29 cellular contexts compared by ENCODE assay signal in the genomic region with DNA sequence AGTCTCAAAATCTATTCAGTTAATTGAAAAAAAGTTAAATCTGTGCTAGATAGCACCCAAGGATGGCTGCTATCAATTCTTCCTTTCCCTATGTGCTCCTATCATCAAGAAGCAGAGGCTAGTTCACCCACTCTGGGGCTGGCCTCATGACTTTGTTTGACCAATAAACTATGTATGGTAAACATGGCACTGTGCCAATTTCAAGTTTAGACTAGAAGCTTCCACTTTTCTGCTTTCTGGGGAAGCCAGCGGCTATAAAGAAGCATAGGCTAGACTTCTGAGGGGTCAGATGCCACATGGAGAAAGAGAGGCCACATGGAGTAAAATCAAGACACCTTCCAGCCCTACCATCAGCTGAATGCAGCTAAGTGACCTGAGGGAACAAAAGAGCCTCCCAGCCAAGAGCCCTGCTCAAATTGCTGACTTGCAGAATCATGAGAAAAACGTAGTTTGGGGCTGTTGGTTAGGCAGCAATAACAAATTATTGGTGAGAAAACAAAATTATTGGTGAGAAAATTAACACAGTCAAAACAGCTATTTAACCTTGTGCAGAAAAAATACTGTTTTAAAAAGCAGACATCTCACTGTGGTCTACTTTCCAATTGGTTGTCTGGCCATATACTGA.
"Had no signal": no experiment of that assay in that cellular context is flagged by ENCODE, and none has a peak within 500 bp of the region (broad histone marks: within the 10 kb centered on the region; RNA-seq: fewer than 3 reads in every experiment).

No MANE protein-coding gene starts in this region.

- FAIRE-seq: endothelial cell of umbilical vein, keratinocyte, TTC549, urothelium cell line had no signal

- H3K27me3 ChIP-seq: adrenal gland, body of pancreas, gastroesophageal sphincter, neutrophil, testis, transverse colon had no signal

- H3K9me3 ChIP-seq: adrenal gland, body of pancreas, gastroesophageal sphincter, neutrophil, testis, transverse colon had no signal

- H3K4me3 ChIP-seq: adrenal gland, body of pancreas, gastroesophageal sphincter, skin epidermis, testis, transverse colon had no signal

- H3K27ac ChIP-seq: adrenal gland, body of pancreas, gastroesophageal sphincter, neutrophil, skin epidermis, testis, transverse colon, VCaP had no signal

- DNase-seq: activated CD4-positive, alpha-beta T cell treated with anti-CD3 and anti-CD28 coated beads for 4 hours; activated CD4-positive, alpha-beta T cell treated with anti-CD3 and anti-CD28 coated beads, Interleukin-2, amount 50 U/mL, for 48 hours; activated CD8-positive, alpha-beta memory T cell treated with anti-CD3 and anti-CD28 coated beads for 24 hours; activated effector memory CD4-positive, alpha-beta T cell treated with anti-CD3 and anti-CD28 coated beads, Interleukin-2, amount 50 U/mL, for 16 hours; activated naive CD4-positive, alpha-beta T cell treated with anti-CD3 and anti-CD28 coated beads for 36 hours; activated naive CD8-positive, alpha-beta T cell treated with anti-CD3 and anti-CD28 coated beads for 36 hours; activated T-cell treated with anti-CD3 and anti-CD28 coated beads, Interleukin-2, amount 50 U/mL, for 1 hour; adrenal gland; aorta; body of pancreas; cortex of kidney; head of caudate nucleus; hippocampal formation; left cardiac atrium; left ventricle myocardium superior; nephron progenitor cell; stimulated activated CD4-positive, alpha-beta T cell treated with anti-CD3 and anti-CD28 coated beads, Interleukin-12 subunit alpha, Interleukin-12 subunit beta, amount 100 ng/mL, for 4 hours; stimulated activated CD4-positive, alpha-beta T cell treated with anti-CD3 and anti-CD28 coated beads, Interleukin-4, amount 100 ng/mL, for 1 hour; stimulated activated naive CD8-positive, alpha-beta T cell treated with anti-CD3 and anti-CD28 coated beads, Interleukin-15, Interleukin-2, amounts not matched to agents 100 U/mL and 50 U/mL, for 24 hours; testis; transverse colon had no signal

- H3K36me3 ChIP-seq: adrenal gland, gastroesophageal sphincter, neutrophil, transverse colon had no signal

- H3K4me1 ChIP-seq: body of pancreas, testis, transverse colon had no signal
